ENCODE assay signal across 1 cellular context in genomic region chr3:84958495-84959469, GRCh38.
A peak's percentile ranks its signal among the peaks of the same experiment; 100 is the strongest.
TF ChIP-seq lines count a peak whose summit lies in the region.

Gene CADM2, plus strand, starts transcription at chr3:84958989.

TF ChIP-seq in H1, 55 proteins besides CTCF, POLR2A, EP300 and RAD21 (continued from another document):
- no peak for TF ChIP-seq SRF (IDR thresholded peaks at IDR 0.05; ENCODE audit: low read depth, low read length)
- TF ChIP-seq CREB1 (IDR thresholded peaks at IDR 0.05), result no peak; the same call in 1 of the 2 replicates
- no peak for TF ChIP-seq KDM5A (IDR thresholded peaks at IDR 0.05; ENCODE audit: low read length)
- no peak for TF ChIP-seq KDM4A (IDR thresholded peaks at IDR 0.05; ENCODE audit: low read depth, low read length, severe bottlenecking)
- TF ChIP-seq SIN3A (conservative IDR thresholded peaks at IDR 0.05 in 1 of 2, IDR thresholded peaks at IDR 0.05 in 1 of 2; ENCODE audit: low read depth in 1 of 2, low read length in 2 of 2), result 0 out of 4 replicates have a peak, but pooled peaks of 1 of the 2 experiments have one; percentile 66
- no peak for TF ChIP-seq NANOG (IDR thresholded peaks at IDR 0.05; ENCODE audit: insufficient read depth, low read depth, low read length, poor library complexity, severe bottlenecking)
- TF ChIP-seq EZH2 (IDR thresholded peaks at IDR 0.05; ENCODE audit: low read depth, low read length, severe bottlenecking), result no peak
- TF ChIP-seq PHF8 (conservative IDR thresholded peaks at IDR 0.05; ENCODE audit: low read depth, low read length), result peak; percentile 79
- no peak for TF ChIP-seq FOSL1 (IDR thresholded peaks at IDR 0.05; ENCODE audit: insufficient read depth, low read depth, low read length)
- peak; percentile 29 for TF ChIP-seq HDAC6 (IDR thresholded peaks at IDR 0.05; ENCODE audit: low read depth, low read length)
- no peak for TF ChIP-seq USF2 (IDR thresholded peaks at IDR 0.05; ENCODE audit: low read length)
- TF ChIP-seq TAF7 (optimal IDR thresholded peaks at IDR 0.05; ENCODE audit: borderline replicate concordance, low read depth, low read length), result peak; percentile 83
- no peak for TF ChIP-seq CBX8 (IDR thresholded peaks at IDR 0.05; ENCODE audit: borderline replicate concordance, low read depth, low read length)
- TF ChIP-seq SP1 (IDR thresholded peaks at IDR 0.05; ENCODE audit: low read depth, low read length), result peak; percentile 82
- no peak for TF ChIP-seq RXRA (IDR thresholded peaks at IDR 0.05; ENCODE audit: insufficient read depth, low read depth, low read length)
- TF ChIP-seq, protein P1, sequence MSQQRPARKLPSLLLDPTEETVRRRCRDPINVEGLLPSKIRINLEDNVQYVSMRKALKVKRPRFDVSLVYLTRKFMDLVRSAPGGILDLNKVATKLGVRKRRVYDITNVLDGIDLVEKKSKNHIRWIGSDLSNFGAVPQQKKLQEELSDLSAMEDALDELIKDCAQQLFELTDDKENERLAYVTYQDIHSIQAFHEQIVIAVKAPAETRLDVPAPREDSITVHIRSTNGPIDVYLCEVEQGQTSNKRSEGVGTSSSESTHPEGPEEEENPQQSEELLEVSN (IDR thresholded peaks at IDR 0.05), result peak; percentile 44; the same call in 1 of the 2 replicates
- no peak for TF ChIP-seq CTBP2 (IDR thresholded peaks at IDR 0.05; ENCODE audit: borderline replicate concordance, insufficient read depth, insufficient read length, low read length)
- no peak for TF ChIP-seq MAFK (IDR thresholded peaks at IDR 0.05; ENCODE audit: low read depth, low read length)
- TF ChIP-seq BACH1 (IDR thresholded peaks at IDR 0.05; ENCODE audit: low read length), result no peak
- no peak for TF ChIP-seq KDM1A (IDR thresholded peaks at IDR 0.05; ENCODE audit: borderline replicate concordance, low read length)
- TF ChIP-seq ASH2L (IDR thresholded peaks at IDR 0.05; ENCODE audit: low read length), result peak; percentile 82
- peak; percentile 70; the same call in 1 of the 2 replicates for TF ChIP-seq POLR2AphosphoS5 (IDR thresholded peaks at IDR 0.05; ENCODE audit: low read depth, low read length)
- TF ChIP-seq HDAC2 (IDR thresholded peaks at IDR 0.05; ENCODE audit: borderline replicate concordance in 1 of 2, low read depth in 2 of 2, low read length in 2 of 2), result no peak; a peak in 1 of 4 replicates
- peak; percentile 85 for TF ChIP-seq TAF1 (IDR thresholded peaks at IDR 0.05; ENCODE audit: low read depth, low read length)
- peak; percentile 27; the same call in 1 of the 2 replicates for TF ChIP-seq YY1 (IDR thresholded peaks at IDR 0.05; ENCODE audit: low read depth, low read length)
- TF ChIP-seq SIRT6 (IDR thresholded peaks at IDR 0.05; ENCODE audit: low read length), result no peak
- TF ChIP-seq CHD1 (IDR thresholded peaks at IDR 0.05; ENCODE audit: low read depth, low read length), result no peak
- TF ChIP-seq, protein P2, sequence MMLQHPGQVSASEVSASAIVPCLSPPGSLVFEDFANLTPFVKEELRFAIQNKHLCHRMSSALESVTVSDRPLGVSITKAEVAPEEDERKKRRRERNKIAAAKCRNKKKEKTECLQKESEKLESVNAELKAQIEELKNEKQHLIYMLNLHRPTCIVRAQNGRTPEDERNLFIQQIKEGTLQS (IDR thresholded peaks at IDR 0.05; ENCODE audit: insufficient read depth, low read depth, low read length), result no peak
- no peak for TF ChIP-seq BCL11A (IDR thresholded peaks at IDR 0.05; ENCODE audit: low read depth in 2 of 2, low read length in 2 of 2)
- TF ChIP-seq SAP30 (IDR thresholded peaks at IDR 0.05; ENCODE audit: insufficient read depth, insufficient replicate concordance, low read length), result no peak
- TF ChIP-seq POU5F1 (IDR thresholded peaks at IDR 0.05; ENCODE audit: low read depth, low read length), result no peak
- peak; percentile 52 for TF ChIP-seq SP4 (IDR thresholded peaks at IDR 0.05; ENCODE audit: low read length)
- TF ChIP-seq RNF2 (IDR thresholded peaks at IDR 0.05; ENCODE audit: borderline replicate concordance, low read depth, low read length, missing control alignments, poor library complexity, severe bottlenecking), result no peak
- no peak for TF ChIP-seq NRF1 (IDR thresholded peaks at IDR 0.05; ENCODE audit: low read depth, low read length)
- TF ChIP-seq TCF12 (IDR thresholded peaks at IDR 0.05; ENCODE audit: low read depth, low read length), result peak; percentile 26; the same call in 1 of the 2 replicates
- TF ChIP-seq CHD7 (IDR thresholded peaks at IDR 0.05; ENCODE audit: insufficient replicate concordance, low read length), result no peak
- no peak for TF ChIP-seq EGR1 (IDR thresholded peaks at IDR 0.05; ENCODE audit: borderline replicate concordance, low read depth, low read length)
